ENCODE assay signal across 1 cellular context in the genomic region with DNA sequence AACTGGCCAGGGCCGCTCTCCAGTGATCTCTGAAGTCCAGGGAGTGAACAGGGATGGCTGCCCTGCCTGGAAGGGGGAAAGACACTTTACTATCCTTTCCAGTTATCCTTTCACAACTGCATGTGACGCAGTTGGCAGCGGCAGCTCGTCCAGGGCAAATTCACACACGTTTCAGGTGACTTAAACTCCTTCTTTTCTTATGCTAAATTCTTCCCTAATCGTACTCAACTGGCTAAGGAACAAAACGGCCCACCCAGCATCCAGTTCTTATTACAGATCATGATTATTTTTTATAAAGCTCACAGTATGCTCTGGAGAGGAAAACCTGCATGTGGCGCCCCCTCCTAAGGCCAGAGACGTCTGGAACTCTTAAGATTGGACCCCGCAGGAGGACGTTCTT.
TF ChIP-seq lines count a peak whose summit lies in the region.

No MANE protein-coding gene starts in this region.

TF ChIP-seq in H1, 55 proteins besides CTCF, POLR2A, EP300 and RAD21:
- TF ChIP-seq NANOG (IDR thresholded peaks at IDR 0.05; ENCODE audit: insufficient read depth, low read depth, low read length, poor library complexity, severe bottlenecking) (no peak), TEAD4 (IDR thresholded peaks at IDR 0.05; ENCODE audit: low read depth, low read length) (no peak), KDM1A (IDR thresholded peaks at IDR 0.05; ENCODE audit: borderline replicate concordance, low read length) (no peak), KDM4A (IDR thresholded peaks at IDR 0.05; ENCODE audit: low read depth, low read length, severe bottlenecking) (no peak), EGR1 (IDR thresholded peaks at IDR 0.05; ENCODE audit: borderline replicate concordance, low read depth, low read length) (no peak), SP1 (IDR thresholded peaks at IDR 0.05; ENCODE audit: low read depth, low read length) (no peak), SIRT6 (IDR thresholded peaks at IDR 0.05; ENCODE audit: low read length) (no peak), RBBP5 (IDR thresholded peaks at IDR 0.05; ENCODE audit: borderline replicate concordance, low read depth, low read length) (no peak), YY1 (IDR thresholded peaks at IDR 0.05; ENCODE audit: low read depth, low read length) (no peak), RXRA (IDR thresholded peaks at IDR 0.05; ENCODE audit: insufficient read depth, low read depth, low read length) (no peak), SIN3A (conservative IDR thresholded peaks at IDR 0.05 in 1 of 2, IDR thresholded peaks at IDR 0.05 in 1 of 2; ENCODE audit: low read depth in 1 of 2, low read length in 2 of 2) (no peak)
- TF ChIP-seq, protein P1, sequence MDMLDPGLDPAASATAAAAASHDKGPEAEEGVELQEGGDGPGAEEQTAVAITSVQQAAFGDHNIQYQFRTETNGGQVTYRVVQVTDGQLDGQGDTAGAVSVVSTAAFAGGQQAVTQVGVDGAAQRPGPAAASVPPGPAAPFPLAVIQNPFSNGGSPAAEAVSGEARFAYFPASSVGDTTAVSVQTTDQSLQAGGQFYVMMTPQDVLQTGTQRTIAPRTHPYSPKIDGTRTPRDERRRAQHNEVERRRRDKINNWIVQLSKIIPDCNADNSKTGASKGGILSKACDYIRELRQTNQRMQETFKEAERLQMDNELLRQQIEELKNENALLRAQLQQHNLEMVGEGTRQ (IDR thresholded peaks at IDR 0.05; ENCODE audit: low read length), result no peak
- TF ChIP-seq, protein P2, sequence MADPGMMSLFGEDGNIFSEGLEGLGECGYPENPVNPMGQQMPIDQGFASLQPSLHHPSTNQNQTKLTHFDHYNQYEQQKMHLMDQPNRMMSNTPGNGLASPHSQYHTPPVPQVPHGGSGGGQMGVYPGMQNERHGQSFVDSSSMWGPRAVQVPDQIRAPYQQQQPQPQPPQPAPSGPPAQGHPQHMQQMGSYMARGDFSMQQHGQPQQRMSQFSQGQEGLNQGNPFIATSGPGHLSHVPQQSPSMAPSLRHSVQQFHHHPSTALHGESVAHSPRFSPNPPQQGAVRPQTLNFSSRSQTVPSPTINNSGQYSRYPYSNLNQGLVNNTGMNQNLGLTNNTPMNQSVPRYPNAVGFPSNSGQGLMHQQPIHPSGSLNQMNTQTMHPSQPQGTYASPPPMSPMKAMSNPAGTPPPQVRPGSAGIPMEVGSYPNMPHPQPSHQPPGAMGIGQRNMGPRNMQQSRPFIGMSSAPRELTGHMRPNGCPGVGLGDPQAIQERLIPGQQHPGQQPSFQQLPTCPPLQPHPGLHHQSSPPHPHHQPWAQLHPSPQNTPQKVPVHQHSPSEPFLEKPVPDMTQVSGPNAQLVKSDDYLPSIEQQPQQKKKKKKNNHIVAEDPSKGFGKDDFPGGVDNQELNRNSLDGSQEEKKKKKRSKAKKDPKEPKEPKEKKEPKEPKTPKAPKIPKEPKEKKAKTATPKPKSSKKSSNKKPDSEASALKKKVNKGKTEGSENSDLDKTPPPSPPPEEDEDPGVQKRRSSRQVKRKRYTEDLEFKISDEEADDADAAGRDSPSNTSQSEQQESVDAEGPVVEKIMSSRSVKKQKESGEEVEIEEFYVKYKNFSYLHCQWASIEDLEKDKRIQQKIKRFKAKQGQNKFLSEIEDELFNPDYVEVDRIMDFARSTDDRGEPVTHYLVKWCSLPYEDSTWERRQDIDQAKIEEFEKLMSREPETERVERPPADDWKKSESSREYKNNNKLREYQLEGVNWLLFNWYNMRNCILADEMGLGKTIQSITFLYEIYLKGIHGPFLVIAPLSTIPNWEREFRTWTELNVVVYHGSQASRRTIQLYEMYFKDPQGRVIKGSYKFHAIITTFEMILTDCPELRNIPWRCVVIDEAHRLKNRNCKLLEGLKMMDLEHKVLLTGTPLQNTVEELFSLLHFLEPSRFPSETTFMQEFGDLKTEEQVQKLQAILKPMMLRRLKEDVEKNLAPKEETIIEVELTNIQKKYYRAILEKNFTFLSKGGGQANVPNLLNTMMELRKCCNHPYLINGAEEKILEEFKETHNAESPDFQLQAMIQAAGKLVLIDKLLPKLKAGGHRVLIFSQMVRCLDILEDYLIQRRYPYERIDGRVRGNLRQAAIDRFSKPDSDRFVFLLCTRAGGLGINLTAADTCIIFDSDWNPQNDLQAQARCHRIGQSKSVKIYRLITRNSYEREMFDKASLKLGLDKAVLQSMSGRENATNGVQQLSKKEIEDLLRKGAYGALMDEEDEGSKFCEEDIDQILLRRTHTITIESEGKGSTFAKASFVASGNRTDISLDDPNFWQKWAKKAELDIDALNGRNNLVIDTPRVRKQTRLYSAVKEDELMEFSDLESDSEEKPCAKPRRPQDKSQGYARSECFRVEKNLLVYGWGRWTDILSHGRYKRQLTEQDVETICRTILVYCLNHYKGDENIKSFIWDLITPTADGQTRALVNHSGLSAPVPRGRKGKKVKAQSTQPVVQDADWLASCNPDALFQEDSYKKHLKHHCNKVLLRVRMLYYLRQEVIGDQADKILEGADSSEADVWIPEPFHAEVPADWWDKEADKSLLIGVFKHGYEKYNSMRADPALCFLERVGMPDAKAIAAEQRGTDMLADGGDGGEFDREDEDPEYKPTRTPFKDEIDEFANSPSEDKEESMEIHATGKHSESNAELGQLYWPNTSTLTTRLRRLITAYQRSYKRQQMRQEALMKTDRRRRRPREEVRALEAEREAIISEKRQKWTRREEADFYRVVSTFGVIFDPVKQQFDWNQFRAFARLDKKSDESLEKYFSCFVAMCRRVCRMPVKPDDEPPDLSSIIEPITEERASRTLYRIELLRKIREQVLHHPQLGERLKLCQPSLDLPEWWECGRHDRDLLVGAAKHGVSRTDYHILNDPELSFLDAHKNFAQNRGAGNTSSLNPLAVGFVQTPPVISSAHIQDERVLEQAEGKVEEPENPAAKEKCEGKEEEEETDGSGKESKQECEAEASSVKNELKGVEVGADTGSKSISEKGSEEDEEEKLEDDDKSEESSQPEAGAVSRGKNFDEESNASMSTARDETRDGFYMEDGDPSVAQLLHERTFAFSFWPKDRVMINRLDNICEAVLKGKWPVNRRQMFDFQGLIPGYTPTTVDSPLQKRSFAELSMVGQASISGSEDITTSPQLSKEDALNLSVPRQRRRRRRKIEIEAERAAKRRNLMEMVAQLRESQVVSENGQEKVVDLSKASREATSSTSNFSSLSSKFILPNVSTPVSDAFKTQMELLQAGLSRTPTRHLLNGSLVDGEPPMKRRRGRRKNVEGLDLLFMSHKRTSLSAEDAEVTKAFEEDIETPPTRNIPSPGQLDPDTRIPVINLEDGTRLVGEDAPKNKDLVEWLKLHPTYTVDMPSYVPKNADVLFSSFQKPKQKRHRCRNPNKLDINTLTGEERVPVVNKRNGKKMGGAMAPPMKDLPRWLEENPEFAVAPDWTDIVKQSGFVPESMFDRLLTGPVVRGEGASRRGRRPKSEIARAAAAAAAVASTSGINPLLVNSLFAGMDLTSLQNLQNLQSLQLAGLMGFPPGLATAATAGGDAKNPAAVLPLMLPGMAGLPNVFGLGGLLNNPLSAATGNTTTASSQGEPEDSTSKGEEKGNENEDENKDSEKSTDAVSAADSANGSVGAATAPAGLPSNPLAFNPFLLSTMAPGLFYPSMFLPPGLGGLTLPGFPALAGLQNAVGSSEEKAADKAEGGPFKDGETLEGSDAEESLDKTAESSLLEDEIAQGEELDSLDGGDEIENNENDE (IDR thresholded peaks at IDR 0.05; ENCODE audit: insufficient replicate concordance, low read length), result no peak
- TF ChIP-seq, protein P3, sequence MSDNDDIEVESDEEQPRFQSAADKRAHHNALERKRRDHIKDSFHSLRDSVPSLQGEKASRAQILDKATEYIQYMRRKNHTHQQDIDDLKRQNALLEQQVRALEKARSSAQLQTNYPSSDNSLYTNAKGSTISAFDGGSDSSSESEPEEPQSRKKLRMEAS (IDR thresholded peaks at IDR 0.05), result no peak
